ENCODE assay signal across 18 cellular contexts in the genomic region with DNA sequence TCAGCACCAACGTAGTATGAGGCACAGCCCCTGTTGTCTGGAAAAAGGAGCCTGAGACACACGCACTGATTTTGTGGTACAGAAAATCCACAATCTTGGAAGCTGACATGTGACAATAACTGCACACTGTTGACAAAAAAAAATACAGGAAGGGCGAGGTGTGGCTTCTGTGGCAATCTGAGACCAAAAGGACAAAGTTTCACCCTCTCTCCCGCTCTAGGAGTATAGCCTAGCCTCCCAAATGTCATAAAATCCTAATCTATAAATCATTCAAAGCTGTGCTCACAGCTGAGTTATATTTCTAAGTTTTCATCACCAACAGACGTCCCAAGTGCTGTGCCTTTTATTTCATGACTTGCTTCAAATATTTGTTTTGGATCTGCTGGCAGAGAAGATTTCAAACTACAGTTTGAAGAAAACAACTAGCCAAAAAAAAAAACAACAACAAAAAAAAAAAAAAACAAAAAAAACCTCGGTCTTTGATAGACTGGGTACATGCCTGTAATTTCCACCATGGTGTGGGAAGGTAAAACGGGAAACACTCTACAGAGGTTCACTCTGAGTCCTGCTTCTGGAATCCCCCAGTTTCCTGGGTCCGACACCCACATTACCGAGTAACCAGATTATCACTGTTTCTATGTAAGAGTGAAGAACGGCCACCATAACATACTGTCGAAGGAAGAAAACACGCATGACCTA.
DNase-seq lines count a peak whose midpoint lies in the region; ATAC-seq and TF ChIP-seq lines count a peak whose summit lies in the region.
"Had no signal": no experiment of that assay in that cellular context is flagged by ENCODE, and none has a peak within 500 bp of the region (broad histone marks: within the 10 kb centered on the region; RNA-seq: fewer than 3 reads in every experiment).

No MANE protein-coding gene starts in this region.

- peak overlapping the region; percentile 72 for H2AFZ ChIP-seq in osteoblast (ENCODE audit: low read length)

- DNase-seq in MG63, result no peak
- DNase-seq in heart left ventricle, result no peak
- DNase-seq in osteoblast (ENCODE audit: insufficient read length, low spot score, missing footprints), result no peak
- no peak for DNase-seq in transverse colon
- DNase-seq in activated T-cell treated with anti-CD3 and anti-CD28 coated beads, Interleukin-2, amount 50 U/mL, for 1 hour, result no peak
- DNase-seq: activated CD4-positive, alpha-beta T cell treated with anti-CD3 and anti-CD28 coated beads, Interleukin-2, amount 50 U/mL, for 1 hour; activated naive CD4-positive, alpha-beta T cell; anterior cingulate cortex; effector CD4-positive, alpha-beta T cell; mammary epithelial cell; naive thymus-derived CD4-positive, alpha-beta T cell; NCI-H1092 treated with DMSO at 0.1 percent for 48 hours; NCI-H510A treated with DMSO at 0.1 percent for 48 hours; SHP77 had no signal

- TF ChIP-seq CTCF in heart left ventricle (IDR thresholded peaks at IDR 0.05) (no peak), osteoblast (IDR thresholded peaks at IDR 0.05; ENCODE audit: extremely low read depth, low read depth, low read length) (no peak), transverse colon (IDR thresholded peaks at IDR 0.05) (no peak)

- no peak for TF ChIP-seq EP300 in transverse colon (IDR thresholded peaks at IDR 0.05; ENCODE audit: low read depth)

- peak overlapping the region; percentile 9; the same call in 1 of the 2 replicates for H3K4me3 ChIP-seq in MG63
- peak overlapping the region in 8 of 12 donors; percentile 12 to 48 (median 33) for H3K4me3 ChIP-seq in heart left ventricle
- H3K4me3 ChIP-seq in osteoblast (ENCODE audit: insufficient read depth, low read length), result peak overlapping the region; percentile 64
- no peak overlapping the region for H3K4me3 ChIP-seq in transverse colon
- H3K4me3 ChIP-seq: esophagus muscularis mucosa had no signal

- ATAC-seq in heart left ventricle, result peak in 3 of 4 donors; percentile 44 to 53 (median 47)
- no peak for ATAC-seq in HG03378 (IDR thresholded peaks at IDR 0.05; ENCODE audit: unreplicated experiment)
- ATAC-seq in HG02642 (IDR thresholded peaks at IDR 0.05; ENCODE audit: poor library complexity, unreplicated experiment), result no peak
- ATAC-seq: naive thymus-derived CD4-positive, alpha-beta T cell had no signal

- in situ Hi-C loops in transverse colon (cut with MboI; ENCODE audit: low pct_ligation_motif_present in 1 of 4, low pct_unique_long_range_greater_than_20kb in 1 of 4, low sequenced_read_pairs in 3 of 4), result no loop called here

- H3K27ac ChIP-seq in heart left ventricle (peak overlapping the region; percentile 37 to 85 (median 72)), osteoblast (ENCODE audit: low read depth, low read length) (no peak overlapping the region), transverse colon (peak overlapping the region; percentile 49 to 57 (median 54))
- H3K27ac ChIP-seq: esophagus muscularis mucosa, KMS-11 had no signal

- 56 to 64% (median 60%) methylated on average over 12 of the region's 12 CpGs for WGBS in heart left ventricle, 4 donors
- WGBS in transverse colon (ENCODE audit: low coverage in 1 of 2), 2 donors, result 57 to 66% methylated on average over 6 to 12 of the region's 12 CpGs

- H3K4me2 ChIP-seq in osteoblast (ENCODE audit: insufficient read depth, low read length), result peak overlapping the region; percentile 84
- H3K4me2 ChIP-seq: KMS-11 had no signal

- peaks cover 0 to 24% (median 6%) of the 10 kb centered on the region in 12 donors for H3K4me1 ChIP-seq in heart left ventricle
- H3K4me1 ChIP-seq in osteoblast (ENCODE audit: insufficient read depth, low read length), result no peaks in the 10 kb centered on the region
- H3K4me1 ChIP-seq in transverse colon, result peaks cover 3 to 31% (median 14%) of the 10 kb centered on the region in 4 donors
- H3K4me1 ChIP-seq: esophagus muscularis mucosa had no signal

- intact Hi-C loops in heart left ventricle (cut with DNase I), result loop anchor here in 1 of 10 donors (5.0 kb wide), 2 partner anchors 83 to 172 kb away; a partner anchor contains a TSS
- intact Hi-C loops in transverse colon (cut with DNase I; ENCODE audit: low total_unique reads), result no loop called here

- H3K79me2 ChIP-seq in osteoblast (ENCODE audit: insufficient read depth, low read length), result no peaks in the 10 kb centered on the region

- H4K20me1 ChIP-seq in osteoblast (ENCODE audit: insufficient read depth, low read length), result no peaks in the 10 kb centered on the region

- H3K27me3 ChIP-seq in MG63 (no peaks in the 10 kb centered on the region), heart left ventricle (no peaks in the 10 kb centered on the region), osteoblast (ENCODE audit: insufficient read depth, low read length) (no peaks in the 10 kb centered on the region), transverse colon (no peaks in the 10 kb centered on the region)
- H3K27me3 ChIP-seq: esophagus muscularis mucosa had no signal

- H3K36me3 ChIP-seq in MG63 (no peaks in the 10 kb centered on the region), heart left ventricle (peaks cover 0 to 4% (median 0%) of the 10 kb centered on the region in 9 donors), osteoblast (ENCODE audit: insufficient read depth, low read length) (no peaks in the 10 kb centered on the region), transverse colon (no peaks in the 10 kb centered on the region)

- H3K9me3 ChIP-seq in MG63, result no peaks in the 10 kb centered on the region
- no peaks in the 10 kb centered on the region for H3K9me3 ChIP-seq in heart left ventricle
- H3K9me3 ChIP-seq in osteoblast (ENCODE audit: low read depth, low read length), result no peaks in the 10 kb centered on the region
- H3K9me3 ChIP-seq in transverse colon, result no peaks in the 10 kb centered on the region
- H3K9me3 ChIP-seq: esophagus muscularis mucosa had no signal

- TF ChIP-seq POLR2A in heart left ventricle (IDR thresholded peaks at IDR 0.05), result no peak
- TF ChIP-seq POLR2A in transverse colon (IDR thresholded peaks at IDR 0.05), result no peak

Comparison
In these comparisons a context has a peak if more than half of its experiments do, and no peak if none do; other contexts are left out.
1. H3K4me3 ChIP-seq: peak in MG63 (single experiment), heart left ventricle (8 of 12) and osteoblast (single experiment); none in transverse colon (0 of 4).
2. ATAC-seq: peak in heart left ventricle (3 of 4); none in HG03378 (single experiment) and HG02642 (single experiment).